ENCODE assay signal across 1 cellular context in the genomic region with DNA sequence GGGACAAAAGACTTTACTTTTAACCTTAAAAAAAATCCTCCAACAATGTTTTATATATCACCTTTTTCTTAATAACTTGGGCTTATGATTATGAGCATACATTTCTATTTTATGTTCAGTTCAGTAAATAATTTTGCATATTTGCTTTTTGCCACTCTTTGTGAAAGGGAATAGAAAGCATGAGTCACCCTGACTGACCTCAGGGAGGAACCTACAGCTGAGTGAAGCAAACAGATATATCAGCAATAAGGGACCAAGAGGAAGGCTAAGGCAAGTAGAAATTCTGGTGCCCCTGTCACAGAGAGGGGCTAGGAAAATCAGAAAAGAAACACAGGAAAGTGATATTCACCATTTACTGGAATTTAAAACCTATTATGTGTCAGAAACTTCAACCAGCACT.
TF ChIP-seq lines count a peak whose summit lies in the region.

No MANE protein-coding gene starts in this region.

TF ChIP-seq in GM23338, 12 proteins besides CTCF, POLR2A, EP300 and RAD21:
- no peak for TF ChIP-seq ETS1 (IDR thresholded peaks at IDR 0.05)
TF ChIP-seq in GM23338: peak in this region for 0.
